Comparison of ENCODE assay signal across 30 cellular contexts in genomic region chr12:109064143-109064542, GRCh38. TPM values are rescaled to one million over a fixed set of nuclear protein-coding genes. Genes with fewer than 3 reads are reported as not detected.
"Had no signal": no experiment of that assay in that cellular context is flagged by ENCODE, and none has a peak within 500 bp of the region (broad histone marks: within the 10 kb centered on the region; RNA-seq: fewer than 3 reads in every experiment).

No MANE protein-coding gene starts in this region.

- H3K36me3 ChIP-seq: ovary had no signal

- H3K4me1 Mint-ChIP-seq: naive B cell, natural killer cell had no signal

- H3K4me2 ChIP-seq: hepatocyte, neural progenitor cell, smooth muscle cell had no signal

- ATAC-seq: heart right ventricle; left ventricle myocardium superior; lower lobe of right lung; natural killer cell; right cardiac atrium; stimulated activated naive B cell treated with anti-CD40 and anti-IgM and Interleukin-4, amounts not matched to agents 10 μg/mL and 1 μg/mL and 100 μg/mL, for 72 hours; stimulated activated naive CD8-positive, alpha-beta T cell treated with anti-CD3 and anti-CD28 coated beads, Interleukin-15, Interleukin-2, amounts not matched to agents 100 U/mL and 50 U/mL, for 24 hours had no signal

- H2AFZ ChIP-seq: hepatocyte, neural progenitor cell had no signal

- H3K27me3 ChIP-seq: heart right ventricle, hepatocyte, neural progenitor cell, neutrophil, ovary, sigmoid colon, stomach, testis, thyroid gland, transverse colon, upper lobe of left lung, vagina had no signal

- H3K9me3 Mint-ChIP-seq: naive B cell; natural killer cell; neural progenitor cell; stimulated activated naive B cell treated with anti-CD40 and anti-IgM and Interleukin-4, amounts not matched to agents 10 μg/mL and 1 μg/mL and 100 μg/mL, for 72 hours had no signal

- H3K27me3 Mint-ChIP-seq: naive B cell; stimulated activated naive B cell treated with anti-CD40 and anti-IgM and Interleukin-4, amounts not matched to agents 10 μg/mL and 1 μg/mL and 100 μg/mL, for 72 hours had no signal

- H3K9ac ChIP-seq: neural progenitor cell had no signal

- H3K4me1 ChIP-seq: heart right ventricle, lower lobe of right lung, neural progenitor cell, prostate gland, sigmoid colon, stomach, testis, thyroid gland, upper lobe of left lung, vagina had no signal

- H3K27ac ChIP-seq: heart right ventricle, lower lobe of right lung, neural progenitor cell, neutrophil, ovary, prostate gland, sigmoid colon, stomach, testis, thyroid gland, upper lobe of left lung, vagina had no signal

- H3K79me2 ChIP-seq: hepatocyte had no signal

- H3K27ac Mint-ChIP-seq: naive B cell; natural killer cell; nephron progenitor cell; neural progenitor cell; stimulated activated naive B cell treated with anti-CD40 and anti-IgM and Interleukin-4, amounts not matched to agents 10 μg/mL and 1 μg/mL and 100 μg/mL, for 72 hours had no signal

- DNase-seq: heart right ventricle; islet precursor cell; left ventricle myocardium superior; lower lobe of right lung; mammary epithelial cell; mesenchymal stem cell; naive B cell; natural killer cell; nephron progenitor cell; occipital lobe; ovary; retina; right cardiac atrium; sigmoid colon; stimulated activated CD4-positive, alpha-beta T cell treated with anti-CD3 and anti-CD28 coated beads, Interleukin-2, amount 100 ng/mL, for 24 hours; stimulated activated CD4-positive, alpha-beta T cell treated with anti-CD3 and anti-CD28 coated beads, Interleukin-4, amount 100 ng/mL, for 1 hour; stimulated activated naive B cell treated with anti-CD40 and anti-IgM and Interleukin-4, amounts not matched to agents 10 μg/mL and 1 μg/mL and 100 μg/mL, for 72 hours; stimulated activated naive CD8-positive, alpha-beta T cell treated with anti-CD3 and anti-CD28 coated beads, Interleukin-15, Interleukin-2, amounts not matched to agents 100 U/mL and 50 U/mL, for 24 hours; stomach; testis; thyroid gland; transverse colon; upper lobe of left lung had no signal

- H3K4me3 ChIP-seq: heart right ventricle, hepatocyte, lower lobe of right lung, neural progenitor cell, ovary, prostate gland, sigmoid colon, smooth muscle cell, stomach, testis, thyroid gland, transverse colon, upper lobe of left lung, vagina had no signal

- H3K9me3 ChIP-seq: lower lobe of right lung, neutrophil, ovary, prostate gland, sigmoid colon, stomach, testis, thyroid gland, transverse colon, upper lobe of left lung, vagina had no signal

- H3K4me3 Mint-ChIP-seq: naive B cell; natural killer cell; nephron progenitor cell; neural progenitor cell; stimulated activated naive B cell treated with anti-CD40 and anti-IgM and Interleukin-4, amounts not matched to agents 10 μg/mL and 1 μg/mL and 100 μg/mL, for 72 hours had no signal

RNA-seq across cellular contexts. Expression of gene SVOP, which starts 43.3 kb away (rescaled TPM):
- total RNA-seq: kidney epithelial cell, lower lobe of right lung, natural killer cell, ovary, smooth muscle cell, thyroid gland, upper lobe of left lung had no signal
- polyA plus RNA-seq: mammary epithelial cell, ovary, smooth muscle cell had no signal
